1 cellular context compared by ENCODE assay signal in the genomic region with DNA sequence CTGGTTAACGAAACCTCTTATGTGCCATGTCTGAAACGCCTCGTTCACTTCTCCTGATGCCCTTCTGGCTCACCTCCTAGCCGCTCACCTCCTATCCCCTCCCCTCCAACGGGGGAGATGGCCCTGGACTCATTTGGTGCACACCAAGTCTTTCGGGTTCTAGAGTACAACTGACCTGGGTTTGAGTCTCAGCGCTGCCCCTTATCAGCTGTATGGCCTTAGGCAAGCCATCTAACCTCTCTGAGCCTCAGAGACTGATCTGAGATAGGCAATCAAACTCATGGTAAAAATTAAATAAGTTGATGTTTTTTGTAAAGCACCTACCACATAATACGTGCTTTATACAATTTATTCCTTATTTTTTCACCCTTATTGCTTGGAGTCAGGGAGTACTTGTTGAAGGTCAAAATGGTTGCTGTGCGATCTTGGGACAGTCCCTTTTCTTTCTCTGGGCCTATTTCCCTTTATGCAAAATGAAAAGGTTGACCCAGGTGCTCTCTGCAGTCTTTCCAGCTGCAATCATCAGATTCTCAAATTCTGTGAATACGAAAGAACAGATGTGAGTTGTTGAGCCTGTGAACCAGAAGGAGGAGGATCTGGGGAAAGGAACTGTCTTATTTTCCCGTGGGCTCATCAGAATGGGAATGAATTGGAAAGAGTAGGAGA.
TF ChIP-seq lines count a peak whose summit lies in the region.

No MANE protein-coding gene starts in this region.

TF ChIP-seq in WTC11, 78 proteins besides CTCF, POLR2A, EP300 and RAD21 (continued from another document):
- TF ChIP-seq, protein P1, sequence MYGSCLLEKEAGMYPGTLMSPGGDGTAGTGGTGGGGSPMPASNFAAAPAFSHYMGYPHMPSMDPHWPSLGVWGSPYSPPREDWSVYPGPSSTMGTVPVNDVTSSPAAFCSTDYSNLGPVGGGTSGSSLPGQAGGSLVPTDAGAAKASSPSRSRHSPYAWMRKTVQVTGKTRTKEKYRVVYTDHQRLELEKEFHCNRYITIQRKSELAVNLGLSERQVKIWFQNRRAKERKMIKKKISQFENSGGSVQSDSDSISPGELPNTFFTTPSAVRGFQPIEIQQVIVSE (CRISPR knock-in tag; IDR thresholded peaks at IDR 0.05; ENCODE audit: borderline replicate concordance) = no peak
- TF ChIP-seq, protein P2, sequence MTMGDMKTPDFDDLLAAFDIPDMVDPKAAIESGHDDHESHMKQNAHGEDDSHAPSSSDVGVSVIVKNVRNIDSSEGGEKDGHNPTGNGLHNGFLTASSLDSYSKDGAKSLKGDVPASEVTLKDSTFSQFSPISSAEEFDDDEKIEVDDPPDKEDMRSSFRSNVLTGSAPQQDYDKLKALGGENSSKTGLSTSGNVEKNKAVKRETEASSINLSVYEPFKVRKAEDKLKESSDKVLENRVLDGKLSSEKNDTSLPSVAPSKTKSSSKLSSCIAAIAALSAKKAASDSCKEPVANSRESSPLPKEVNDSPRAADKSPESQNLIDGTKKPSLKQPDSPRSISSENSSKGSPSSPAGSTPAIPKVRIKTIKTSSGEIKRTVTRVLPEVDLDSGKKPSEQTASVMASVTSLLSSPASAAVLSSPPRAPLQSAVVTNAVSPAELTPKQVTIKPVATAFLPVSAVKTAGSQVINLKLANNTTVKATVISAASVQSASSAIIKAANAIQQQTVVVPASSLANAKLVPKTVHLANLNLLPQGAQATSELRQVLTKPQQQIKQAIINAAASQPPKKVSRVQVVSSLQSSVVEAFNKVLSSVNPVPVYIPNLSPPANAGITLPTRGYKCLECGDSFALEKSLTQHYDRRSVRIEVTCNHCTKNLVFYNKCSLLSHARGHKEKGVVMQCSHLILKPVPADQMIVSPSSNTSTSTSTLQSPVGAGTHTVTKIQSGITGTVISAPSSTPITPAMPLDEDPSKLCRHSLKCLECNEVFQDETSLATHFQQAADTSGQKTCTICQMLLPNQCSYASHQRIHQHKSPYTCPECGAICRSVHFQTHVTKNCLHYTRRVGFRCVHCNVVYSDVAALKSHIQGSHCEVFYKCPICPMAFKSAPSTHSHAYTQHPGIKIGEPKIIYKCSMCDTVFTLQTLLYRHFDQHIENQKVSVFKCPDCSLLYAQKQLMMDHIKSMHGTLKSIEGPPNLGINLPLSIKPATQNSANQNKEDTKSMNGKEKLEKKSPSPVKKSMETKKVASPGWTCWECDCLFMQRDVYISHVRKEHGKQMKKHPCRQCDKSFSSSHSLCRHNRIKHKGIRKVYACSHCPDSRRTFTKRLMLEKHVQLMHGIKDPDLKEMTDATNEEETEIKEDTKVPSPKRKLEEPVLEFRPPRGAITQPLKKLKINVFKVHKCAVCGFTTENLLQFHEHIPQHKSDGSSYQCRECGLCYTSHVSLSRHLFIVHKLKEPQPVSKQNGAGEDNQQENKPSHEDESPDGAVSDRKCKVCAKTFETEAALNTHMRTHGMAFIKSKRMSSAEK (CRISPR knock-in tag; IDR thresholded peaks at IDR 0.05; ENCODE audit: borderline replicate concordance) = no peak
- TF ChIP-seq, protein P3, sequence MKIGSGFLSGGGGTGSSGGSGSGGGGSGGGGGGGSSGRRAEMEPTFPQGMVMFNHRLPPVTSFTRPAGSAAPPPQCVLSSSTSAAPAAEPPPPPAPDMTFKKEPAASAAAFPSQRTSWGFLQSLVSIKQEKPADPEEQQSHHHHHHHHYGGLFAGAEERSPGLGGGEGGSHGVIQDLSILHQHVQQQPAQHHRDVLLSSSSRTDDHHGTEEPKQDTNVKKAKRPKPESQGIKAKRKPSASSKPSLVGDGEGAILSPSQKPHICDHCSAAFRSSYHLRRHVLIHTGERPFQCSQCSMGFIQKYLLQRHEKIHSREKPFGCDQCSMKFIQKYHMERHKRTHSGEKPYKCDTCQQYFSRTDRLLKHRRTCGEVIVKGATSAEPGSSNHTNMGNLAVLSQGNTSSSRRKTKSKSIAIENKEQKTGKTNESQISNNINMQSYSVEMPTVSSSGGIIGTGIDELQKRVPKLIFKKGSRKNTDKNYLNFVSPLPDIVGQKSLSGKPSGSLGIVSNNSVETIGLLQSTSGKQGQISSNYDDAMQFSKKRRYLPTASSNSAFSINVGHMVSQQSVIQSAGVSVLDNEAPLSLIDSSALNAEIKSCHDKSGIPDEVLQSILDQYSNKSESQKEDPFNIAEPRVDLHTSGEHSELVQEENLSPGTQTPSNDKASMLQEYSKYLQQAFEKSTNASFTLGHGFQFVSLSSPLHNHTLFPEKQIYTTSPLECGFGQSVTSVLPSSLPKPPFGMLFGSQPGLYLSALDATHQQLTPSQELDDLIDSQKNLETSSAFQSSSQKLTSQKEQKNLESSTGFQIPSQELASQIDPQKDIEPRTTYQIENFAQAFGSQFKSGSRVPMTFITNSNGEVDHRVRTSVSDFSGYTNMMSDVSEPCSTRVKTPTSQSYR (CRISPR knock-in tag; IDR thresholded peaks at IDR 0.05) = no peak
- TF ChIP-seq, protein P4, sequence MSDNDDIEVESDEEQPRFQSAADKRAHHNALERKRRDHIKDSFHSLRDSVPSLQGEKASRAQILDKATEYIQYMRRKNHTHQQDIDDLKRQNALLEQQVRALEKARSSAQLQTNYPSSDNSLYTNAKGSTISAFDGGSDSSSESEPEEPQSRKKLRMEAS (CRISPR knock-in tag; IDR thresholded peaks at IDR 0.05) = no peak
- TF ChIP-seq MXD4 (CRISPR knock-in tag; IDR thresholded peaks at IDR 0.05; ENCODE audit: borderline replicate concordance) = no peak
